15 cellular contexts compared by ENCODE assay signal in the genomic region with DNA sequence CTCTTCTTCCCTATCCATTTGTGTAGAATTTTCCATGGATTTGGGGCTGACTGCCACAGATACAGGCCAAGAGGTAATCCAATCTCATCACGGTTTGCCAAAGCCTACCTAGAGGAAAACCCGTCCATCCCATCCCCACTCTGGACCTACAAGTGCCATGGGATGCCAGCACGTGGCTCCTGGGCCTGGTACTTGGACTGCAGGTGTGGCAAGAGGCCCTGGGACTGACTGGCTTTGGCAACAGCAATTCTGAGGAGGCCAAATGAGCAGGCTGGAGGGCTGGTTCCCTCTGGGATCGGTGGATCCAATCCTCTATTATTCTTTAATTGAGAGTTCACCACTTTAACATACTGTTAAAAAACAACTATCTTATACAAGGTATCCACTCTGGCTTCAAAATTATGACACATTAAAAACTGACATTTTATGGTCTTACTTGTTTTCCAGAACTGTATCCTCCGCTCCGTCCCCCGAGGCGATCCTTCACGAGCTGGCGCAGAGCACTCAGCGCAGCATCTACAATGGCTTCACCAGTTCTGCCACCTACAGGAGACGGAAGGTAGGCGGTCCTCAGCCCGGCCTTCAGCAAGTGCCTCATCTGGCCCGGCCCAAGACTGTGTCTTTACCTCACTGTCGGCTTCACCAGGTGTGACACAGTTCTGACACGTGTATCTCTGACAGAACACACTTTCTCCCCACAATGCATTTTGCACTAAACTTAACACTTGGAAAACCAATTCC. TPM values are rescaled to one million over a fixed set of nuclear protein-coding genes. Genes with fewer than 3 reads are reported as not detected.
DNase-seq lines count a peak whose midpoint lies in the region; ATAC-seq and TF ChIP-seq lines count a peak whose summit lies in the region.
"Had no signal": no experiment of that assay in that cellular context is flagged by ENCODE, and none has a peak within 500 bp of the region (broad histone marks: within the 10 kb centered on the region; RNA-seq: fewer than 3 reads in every experiment).

No MANE protein-coding gene starts in this region.

- no peaks in the 10 kb centered on the region for H3K9me3 Mint-ChIP-seq in activated naive CD8-positive, alpha-beta T cell (ENCODE audit: low read depth)
- H3K9me3 Mint-ChIP-seq in activated naive CD8-positive, alpha-beta T cell treated with anti-CD3 and anti-CD28 coated beads for 36 hours = no peaks in the 10 kb centered on the region
- no peaks in the 10 kb centered on the region for H3K9me3 Mint-ChIP-seq in stimulated activated naive B cell treated with anti-CD40 and anti-IgM and Interleukin-4, amounts not matched to agents 10 μg/mL and 1 μg/mL and 100 μg/mL, for 72 hours
- H3K9me3 Mint-ChIP-seq: activated naive CD8-positive, alpha-beta T cell treated with anti-CD3 and anti-CD28 coated beads, Interleukin-2, amount 50 U/mL, for 24 hours; dendritic cell treated with granulocyte-macrophage colony-stimulating factor and Interleukin-4, amounts not matched to agents 40 ng/mL and 50 ng/mL, for 4 days had no signal

- H3K36me3 Mint-ChIP-seq in activated naive CD8-positive, alpha-beta T cell = peaks cover 9% of the 10 kb centered on the region
- H3K36me3 Mint-ChIP-seq in activated naive CD8-positive, alpha-beta T cell treated with anti-CD3 and anti-CD28 coated beads for 36 hours = peaks cover 37% of the 10 kb centered on the region
- peaks cover 37 to 44% of the 10 kb centered on the region in 2 donors for H3K36me3 Mint-ChIP-seq in stimulated activated naive B cell treated with anti-CD40 and anti-IgM and Interleukin-4, amounts not matched to agents 10 μg/mL and 1 μg/mL and 100 μg/mL, for 72 hours

- H2BK5ac ChIP-seq in mesenchymal stem cell (ENCODE audit: low read depth, low read length, poor library complexity, severe bottlenecking) = no peak overlapping the region

- no peak for ATAC-seq in PC-3
- ATAC-seq in stimulated activated naive B cell treated with anti-CD40 and anti-IgM and Interleukin-4, amounts not matched to agents 10 μg/mL and 1 μg/mL and 100 μg/mL, for 72 hours (replicated peaks) = no peak
- no peak for ATAC-seq in HG02981 (IDR thresholded peaks at IDR 0.05; ENCODE audit: unreplicated experiment)
- ATAC-seq: activated naive CD8-positive, alpha-beta T cell treated with anti-CD3 and anti-CD28 coated beads, Interleukin-2, amount 50 U/mL, for 24 hours had no signal

- peak; percentile 25; the same call in 1 of the 2 replicates for TF ChIP-seq CTCF in PC-3 (conservative IDR thresholded peaks at IDR 0.05; ENCODE audit: low read depth, low read length)
- TF ChIP-seq CTCF in epithelial cell of esophagus (IDR thresholded peaks at IDR 0.05; ENCODE audit: insufficient read depth, low read depth, low read length, missing control alignments) = no peak

- intact Hi-C loops in PC-3 (cut with micrococcal nuclease) = no loop called here

- H3K4ac ChIP-seq in mesenchymal stem cell (ENCODE audit: low read depth in 1 of 2, low read length in 2 of 2) = no peak overlapping the region

- no peak overlapping the region for H3K4me2 ChIP-seq in PC-3 (ENCODE audit: low read length)
- H3K4me2 ChIP-seq in mesenchymal stem cell (ENCODE audit: low read length, poor library complexity, severe bottlenecking) = no peak overlapping the region
- H3K4me2 ChIP-seq: BLaER1 had no signal

- no peaks in the 10 kb centered on the region for H3K9me3 ChIP-seq in PC-3 (ENCODE audit: low read length)
- H3K9me3 ChIP-seq in mesenchymal stem cell (ENCODE audit: control insufficient read depth, low read length) = no peaks in the 10 kb centered on the region
- H3K9me3 ChIP-seq: BLaER1, stomach had no signal

- no peak overlapping the region for H3K23ac ChIP-seq in mesenchymal stem cell (ENCODE audit: low read length in 2 of 2)

- H2BK120ac ChIP-seq in mesenchymal stem cell (ENCODE audit: low read depth, low read length) = no peak overlapping the region

- H3K27me3 Mint-ChIP-seq in activated naive CD8-positive, alpha-beta T cell = no peaks in the 10 kb centered on the region
- H3K27me3 Mint-ChIP-seq in activated naive CD8-positive, alpha-beta T cell treated with anti-CD3 and anti-CD28 coated beads for 36 hours = no peaks in the 10 kb centered on the region
- no peaks in the 10 kb centered on the region for H3K27me3 Mint-ChIP-seq in stimulated activated naive B cell treated with anti-CD40 and anti-IgM and Interleukin-4, amounts not matched to agents 10 μg/mL and 1 μg/mL and 100 μg/mL, for 72 hours
- H3K27me3 Mint-ChIP-seq: activated naive CD8-positive, alpha-beta T cell treated with anti-CD3 and anti-CD28 coated beads, Interleukin-2, amount 50 U/mL, for 24 hours; dendritic cell treated with granulocyte-macrophage colony-stimulating factor and Interleukin-4, amounts not matched to agents 40 ng/mL and 50 ng/mL, for 4 days had no signal

- H3K27ac Mint-ChIP-seq in activated naive CD8-positive, alpha-beta T cell = peak overlapping the region; percentile 64
- no peak overlapping the region for H3K27ac Mint-ChIP-seq in activated naive CD8-positive, alpha-beta T cell treated with anti-CD3 and anti-CD28 coated beads for 36 hours
- peak overlapping the region; percentile 59 for H3K27ac Mint-ChIP-seq in stimulated activated naive B cell treated with anti-CD40 and anti-IgM and Interleukin-4, amounts not matched to agents 10 μg/mL and 1 μg/mL and 100 μg/mL, for 72 hours
- H3K27ac Mint-ChIP-seq: dendritic cell treated with granulocyte-macrophage colony-stimulating factor and Interleukin-4, amounts not matched to agents 40 ng/mL and 50 ng/mL, for 4 days had no signal

- BruUV-seq in PC-3 (replicated peaks; lab: Mats Ljungman, UMichigan) = no TSS peak

- peaks cover 84% of the 10 kb centered on the region for H3K36me3 ChIP-seq in PC-3 (ENCODE audit: low read depth, low read length)
- H3K36me3 ChIP-seq in mesenchymal stem cell (ENCODE audit: control insufficient read depth in 1 of 2, insufficient read depth in 2 of 2, low read depth in 1 of 2, low read length in 2 of 2) = peaks cover 32 to 89% of the 10 kb centered on the region in 2 experiments

- H3K9me2 ChIP-seq in PC-3 (replicated peaks; ENCODE audit: low read length) = no peaks in the 10 kb centered on the region

- peaks cover 17% of the 10 kb centered on the region; the same call in 1 of the 2 replicates for H4K20me1 ChIP-seq in PC-3 (ENCODE audit: low read length)

- H3K4me3 Mint-ChIP-seq in activated naive CD8-positive, alpha-beta T cell = no peak overlapping the region
- no peak overlapping the region for H3K4me3 Mint-ChIP-seq in activated naive CD8-positive, alpha-beta T cell treated with anti-CD3 and anti-CD28 coated beads for 36 hours
- no peak overlapping the region for H3K4me3 Mint-ChIP-seq in stimulated activated naive B cell treated with anti-CD40 and anti-IgM and Interleukin-4, amounts not matched to agents 10 μg/mL and 1 μg/mL and 100 μg/mL, for 72 hours
- H3K4me3 Mint-ChIP-seq: activated naive CD8-positive, alpha-beta T cell treated with anti-CD3 and anti-CD28 coated beads, Interleukin-2, amount 50 U/mL, for 24 hours; dendritic cell treated with granulocyte-macrophage colony-stimulating factor and Interleukin-4, amounts not matched to agents 40 ng/mL and 50 ng/mL, for 4 days had no signal

- H4K8ac ChIP-seq in mesenchymal stem cell (ENCODE audit: low read length) = no peak overlapping the region

- no peak overlapping the region for H3K9ac ChIP-seq in PC-3 (ENCODE audit: low read length)
- no peak overlapping the region for H3K9ac ChIP-seq in mesenchymal stem cell (ENCODE audit: low read length)
- H3K9ac ChIP-seq: BLaER1 had no signal

- peaks cover 25% of the 10 kb centered on the region for H3K79me1 ChIP-seq in mesenchymal stem cell (replicated peaks; ENCODE audit: low read length, poor library complexity, severe bottlenecking)

- H3K4me1 ChIP-seq in PC-3 (ENCODE audit: insufficient read depth, low read length) = no peaks in the 10 kb centered on the region
- peaks cover 4% of the 10 kb centered on the region for H3K4me1 ChIP-seq in mesenchymal stem cell (ENCODE audit: control insufficient read depth, insufficient read depth, low read depth, low read length)

- H4K91ac ChIP-seq in mesenchymal stem cell (ENCODE audit: low read length) = no peak overlapping the region

- no peak overlapping the region for H3K18ac ChIP-seq in mesenchymal stem cell (ENCODE audit: low read depth in 1 of 2, low read length in 2 of 2)

- POLR2A ChIA-PET in PC-3 (lab: Charles Lee; ENCODE audit: unreplicated experiment) = no interaction called here

- no peak overlapping the region for H2BK12ac ChIP-seq in mesenchymal stem cell (ENCODE audit: low read length in 2 of 2)

- peaks cover 14% of the 10 kb centered on the region for H3K4me1 Mint-ChIP-seq in activated naive CD8-positive, alpha-beta T cell (ENCODE audit: low read depth)
- H3K4me1 Mint-ChIP-seq in activated naive CD8-positive, alpha-beta T cell treated with anti-CD3 and anti-CD28 coated beads for 36 hours = peaks cover 15% of the 10 kb centered on the region
- H3K4me1 Mint-ChIP-seq in stimulated activated naive B cell treated with anti-CD40 and anti-IgM and Interleukin-4, amounts not matched to agents 10 μg/mL and 1 μg/mL and 100 μg/mL, for 72 hours = peaks cover 3 to 12% of the 10 kb centered on the region in 2 donors

- H3K27me3 ChIP-seq in PC-3 (ENCODE audit: low read length) (no peaks in the 10 kb centered on the region), mesenchymal stem cell (ENCODE audit: control insufficient read depth in 1 of 2, insufficient read depth in 1 of 2, low read length in 2 of 2) (no peaks in the 10 kb centered on the region)
- H3K27me3 ChIP-seq: BLaER1, stomach had no signal

- H3K27ac ChIP-seq in PC-3 (ENCODE audit: low read length) = no peak overlapping the region
- H3K27ac ChIP-seq in mesenchymal stem cell (ENCODE audit: low read length, poor library complexity, severe bottlenecking) = no peak overlapping the region
- H3K27ac ChIP-seq: BLaER1, SK-N-MC had no signal

- CTCF ChIA-PET in PC-3 (lab: Charles Lee) = no interaction called here

- H3F3A ChIP-seq in PC-3 (ENCODE audit: low read length, unreplicated experiment) = no peaks in the 10 kb centered on the region

- H2AFZ ChIP-seq in PC-3 (ENCODE audit: low read length) = no peak overlapping the region
- H2AFZ ChIP-seq in mesenchymal stem cell (ENCODE audit: low read depth, low read length) = no peak overlapping the region

- no peak for DNase-seq in activated naive CD8-positive, alpha-beta T cell treated with anti-CD3 and anti-CD28 coated beads for 36 hours
- no peak for DNase-seq in PC-3
- DNase-seq in epithelial cell of esophagus (ENCODE audit: low read depth) = peak; percentile 23
- DNase-seq in stimulated activated naive B cell treated with anti-CD40 and anti-IgM and Interleukin-4, amounts not matched to agents 10 μg/mL and 1 μg/mL and 100 μg/mL, for 72 hours = no peak
- no peak for DNase-seq in cortex of kidney (lab: John Stamatoyannopoulos, UW)
- no peak for DNase-seq in mesenchymal stem cell
- DNase-seq: activated CD4-positive, alpha-beta T cell treated with anti-CD3 and anti-CD28 coated beads for 4 hours; activated naive CD8-positive, alpha-beta T cell treated with anti-CD3 and anti-CD28 coated beads, Interleukin-2, amount 50 U/mL, for 24 hours; NCI-H2029 treated with DMSO at 0.1 percent for 48 hours; stomach had no signal

- no peak overlapping the region for H3K14ac ChIP-seq in mesenchymal stem cell (ENCODE audit: low read length in 2 of 2)

- H2AK5ac ChIP-seq in mesenchymal stem cell (ENCODE audit: low read length, severe bottlenecking) = no peak overlapping the region

- peaks cover 26% of the 10 kb centered on the region for H3K79me2 ChIP-seq in PC-3 (ENCODE audit: low read length)

- H2BK15ac ChIP-seq in mesenchymal stem cell (ENCODE audit: low read depth, poor library complexity, severe bottlenecking) = no peak overlapping the region

- no peak overlapping the region for H3K4me3 ChIP-seq in PC-3 (ENCODE audit: low read length)
- H3K4me3 ChIP-seq in epithelial cell of esophagus (ENCODE audit: low read length) = no peak overlapping the region
- H3K4me3 ChIP-seq in mesenchymal stem cell (ENCODE audit: insufficient read depth in 1 of 2, low read depth in 1 of 2, low read length in 2 of 2) = no peak overlapping the region
- H3K4me3 ChIP-seq: BLaER1, SK-N-MC, stomach had no signal

- WGBS in mesenchymal stem cell = 96% methylated on average over 17 of the region's 17 CpGs

RNA-seq across cellular contexts. Expression of a gene that starts 19.8 kb away (rescaled TPM):
- 100 to 1,000 TPM; 147 to 148 TPM for total RNA-seq in activated naive CD8-positive, alpha-beta T cell treated with anti-CD3 and anti-CD28 coated beads for 36 hours
- 350 and 351 TPM in 2 replicates for total RNA-seq in PC-3 (2014; rRNA removed)
- 406 TPM for polyA plus RNA-seq in mesenchymal stem cell (2013, experiment 1 of 2)
- polyA plus RNA-seq in mesenchymal stem cell (2013, experiment 2 of 2) = 415 TPM
